Comparison of ENCODE assay signal across 1 cellular context in genomic region chr11:44833221-44833620, GRCh38.
TF ChIP-seq lines count a peak whose summit lies in the region.

No MANE protein-coding gene starts in this region.

TF ChIP-seq in HCT116, 20 proteins besides CTCF, POLR2A, EP300 and RAD21 (continued from another document):
- TF ChIP-seq, protein P1, sequence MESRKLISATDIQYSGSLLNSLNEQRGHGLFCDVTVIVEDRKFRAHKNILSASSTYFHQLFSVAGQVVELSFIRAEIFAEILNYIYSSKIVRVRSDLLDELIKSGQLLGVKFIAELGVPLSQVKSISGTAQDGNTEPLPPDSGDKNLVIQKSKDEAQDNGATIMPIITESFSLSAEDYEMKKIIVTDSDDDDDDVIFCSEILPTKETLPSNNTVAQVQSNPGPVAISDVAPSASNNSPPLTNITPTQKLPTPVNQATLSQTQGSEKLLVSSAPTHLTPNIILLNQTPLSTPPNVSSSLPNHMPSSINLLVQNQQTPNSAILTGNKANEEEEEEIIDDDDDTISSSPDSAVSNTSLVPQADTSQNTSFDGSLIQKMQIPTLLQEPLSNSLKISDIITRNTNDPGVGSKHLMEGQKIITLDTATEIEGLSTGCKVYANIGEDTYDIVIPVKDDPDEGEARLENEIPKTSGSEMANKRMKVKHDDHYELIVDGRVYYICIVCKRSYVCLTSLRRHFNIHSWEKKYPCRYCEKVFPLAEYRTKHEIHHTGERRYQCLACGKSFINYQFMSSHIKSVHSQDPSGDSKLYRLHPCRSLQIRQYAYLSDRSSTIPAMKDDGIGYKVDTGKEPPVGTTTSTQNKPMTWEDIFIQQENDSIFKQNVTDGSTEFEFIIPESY (IDR thresholded peaks at IDR 0.05; ENCODE audit: extremely low read depth, insufficient replicate concordance, low read length) = no peak
- TF ChIP-seq CBX3 (IDR thresholded peaks at IDR 0.05; ENCODE audit: low read depth) (no peak), ELF1 (IDR thresholded peaks at IDR 0.05; ENCODE audit: borderline replicate concordance, low read depth) (no peak), EGR1 (IDR thresholded peaks at IDR 0.05; ENCODE audit: low read depth) (no peak), SIN3A (IDR thresholded peaks at IDR 0.05; ENCODE audit: low read depth) (no peak)
TF ChIP-seq in HCT116: peak in this region for 0.
